Comparison of ENCODE assay signal across 8 cellular contexts in genomic region chrX:10014462-10015373, GRCh38. TPM values are rescaled to one million over a fixed set of nuclear protein-coding genes. Genes with fewer than 3 reads are reported as not detected.
DNase-seq lines count a peak whose midpoint lies in the region; ATAC-seq and TF ChIP-seq lines count a peak whose summit lies in the region.

No MANE protein-coding gene starts in this region.

- 0 out of 2 replicates have a peak, but pooled peaks cover 2% of the 10 kb centered on the region for H3K27me3 ChIP-seq in DOHH2 (ENCODE audit: control insufficient read depth, low read length)
- no peaks in the 10 kb centered on the region for H3K27me3 ChIP-seq in GM23248 (replicated peaks; ENCODE audit: insufficient read depth)
- no peaks in the 10 kb centered on the region for H3K27me3 ChIP-seq in MG63
- peaks cover 3% of the 10 kb centered on the region for H3K27me3 ChIP-seq in adipocyte (replicated peaks; ENCODE audit: control insufficient read depth, insufficient read depth, low read length)
- H3K27me3 ChIP-seq in heart left ventricle = peaks cover 0 to 34% (median 0%) of the 10 kb centered on the region in 9 donors
- H3K27me3 ChIP-seq in tibial artery = no peaks in the 10 kb centered on the region

- 0 to 1% methylated on average over 2 to 32 of the region's 116 CpGs for WGBS in GM23248 (ENCODE audit: low coverage in 1 of 2, low lambda C conversion rate in 2 of 2, missing lambda C conversion rate in 2 of 2), 2 experiments
- WGBS in heart left ventricle, 4 donors = 0 to 45% (median 17%) methylated on average over 41 to 115 of the region's 116 CpGs

- no peaks in the 10 kb centered on the region for H4K20me1 ChIP-seq in DOHH2 (ENCODE audit: control insufficient read depth, insufficient read depth, low read depth, low read length)
- no peaks in the 10 kb centered on the region for H4K20me1 ChIP-seq in GM23248 (ENCODE audit: insufficient read depth)

- TF ChIP-seq CTCF in DOHH2 (IDR thresholded peaks at IDR 0.05; ENCODE audit: low read depth, low read length, poor library complexity, severe bottlenecking) (no peak), heart left ventricle (IDR thresholded peaks at IDR 0.05) (no peak), tibial artery (IDR thresholded peaks at IDR 0.05) (no peak)

- H3K9me3 ChIP-seq in DOHH2 (ENCODE audit: control insufficient read depth, insufficient read depth, low read length) (no peaks in the 10 kb centered on the region), GM23248 (ENCODE audit: low read depth) (no peaks in the 10 kb centered on the region), MG63 (no peaks in the 10 kb centered on the region), adipocyte (ENCODE audit: control insufficient read depth, low read length) (no peaks in the 10 kb centered on the region), heart left ventricle (no peaks in the 10 kb centered on the region), tibial artery (no peaks in the 10 kb centered on the region)

- H3K9ac ChIP-seq in GM23248 = peak overlapping the region; percentile 81
- peak overlapping the region; percentile 72 for H3K9ac ChIP-seq in adipocyte (ENCODE audit: low read length)

- ATAC-seq in heart left ventricle = peak; percentile 73 to 95 (median 92)

- TF ChIP-seq POLR2A in heart left ventricle (IDR thresholded peaks at IDR 0.05) = peak in 1 of 2 donors; percentile 51

- peaks cover 17% of the 10 kb centered on the region for H3K36me3 ChIP-seq in DOHH2 (ENCODE audit: control insufficient read depth, low read length)
- H3K36me3 ChIP-seq in GM23248 (ENCODE audit: low read depth) = no peaks in the 10 kb centered on the region
- no peaks in the 10 kb centered on the region; the same call in 1 of the 2 replicates for H3K36me3 ChIP-seq in MG63
- H3K36me3 ChIP-seq in adipocyte (ENCODE audit: control insufficient read depth, insufficient read depth, low read length, severe bottlenecking) = no peaks in the 10 kb centered on the region
- H3K36me3 ChIP-seq in heart left ventricle = no peaks in the 10 kb centered on the region
- H3K36me3 ChIP-seq in tibial artery = no peaks in the 10 kb centered on the region

- H3K4me1 ChIP-seq in DOHH2 (ENCODE audit: control insufficient read depth, low read length) (peaks cover 61% of the 10 kb centered on the region), GM23248 (ENCODE audit: insufficient read depth) (peaks cover 33% of the 10 kb centered on the region), adipocyte (ENCODE audit: control insufficient read depth, insufficient read depth, low read length) (no peaks in the 10 kb centered on the region), heart left ventricle (peaks cover 0 to 38% (median 21%) of the 10 kb centered on the region in 12 donors), tibial artery (peaks cover 0 to 28% (median 7%) of the 10 kb centered on the region in 4 donors)

- peak overlapping the region; percentile 60 for H2AFZ ChIP-seq in GM23248

- H3F3A ChIP-seq in DOHH2 (ENCODE audit: control insufficient read depth, insufficient read depth) (no peaks in the 10 kb centered on the region), GM23248 (ENCODE audit: insufficient read depth) (peaks cover 24% of the 10 kb centered on the region)

- H3K4me3 ChIP-seq in DOHH2 (ENCODE audit: low read length) (peak overlapping the region; percentile 76), GM23248 (peak overlapping the region; percentile 72), MG63 (peak overlapping the region; percentile 54), adipocyte (ENCODE audit: low read length) (peak overlapping the region; percentile 74), heart left ventricle (peak overlapping the region; percentile 41 to 80 (median 64)), tibial artery (peak overlapping the region; percentile 63 to 72)

- H3K27ac ChIP-seq in DOHH2 (ENCODE audit: low read depth, low read length) (peak overlapping the region; percentile 28), GM23248 (peak overlapping the region; percentile 62), heart left ventricle (peak overlapping the region; percentile 82 to 96 (median 89)), tibial artery (peak overlapping the region; percentile 90 to 94)

- H3K4me2 ChIP-seq in DOHH2 (ENCODE audit: low read length) = peak overlapping the region; percentile 75
- peak overlapping the region; percentile 42 for H3K4me2 ChIP-seq in GM23248 (ENCODE audit: unreplicated experiment)

- in situ Hi-C loops in GM23248 (cut with MboI) = no loop called here

- DNase-seq in GM23248 (peak; percentile 87), MG63 (peak; percentile 90), T follicular helper cell (ENCODE audit: low read depth) (peak; percentile 65), adipocyte (ENCODE audit: low read depth) (peak; percentile 92), heart left ventricle (peak; percentile 89 to 95 (median 92)), pons (ENCODE audit: low spot score) (peak; percentile 66), tibial artery (peak; percentile 85 to 93)

- no peaks in the 10 kb centered on the region for H3K9me2 ChIP-seq in DOHH2 (replicated peaks; ENCODE audit: control insufficient read depth, low read length)
- no peaks in the 10 kb centered on the region for H3K9me2 ChIP-seq in GM23248 (ENCODE audit: insufficient read depth)

- H3K79me2 ChIP-seq in DOHH2 (ENCODE audit: control insufficient read depth, low read length) (peaks cover 39% of the 10 kb centered on the region), GM23248 (ENCODE audit: insufficient read depth) (peaks cover 30% of the 10 kb centered on the region)

- intact Hi-C loops in heart left ventricle (cut with DNase I) = loop anchor here in 8 of 10 donors (5.0 kb wide), 4 partner anchors 38 to 103 kb away; no protein-coding TSS in a partner anchor
- intact Hi-C loops in tibial artery (cut with DNase I; ENCODE audit: low total_unique reads) = loop anchor here (5.0 kb wide), 2 partner anchors 88 to 103 kb away; no protein-coding TSS in a partner anchor

RNA-seq across cellular contexts. Expression of gene CLDN34, which starts 47.6 kb away (rescaled TPM):
- not detected in 2 replicates for total RNA-seq in GM23248 (2014; rRNA removed; shearing (Covaris generic))
- not detected in 2 replicates for polyA plus RNA-seq in GM23248 (2016; fragmentation: Nextera tagmentation; extraction: Ambion mirVana)
- not detected in 2 replicates for total RNA-seq in MG63 (2014; rRNA removed; shearing (Covaris generic); ENCODE audit: low replicate concordance)
- not detected for total RNA-seq in heart left ventricle
- not detected for polyA plus RNA-seq in heart left ventricle

Comparison
In these comparisons a context has a peak if more than half of its experiments do, and no peak if none do; other contexts are left out.
1. Peak in every context shown above with its lines: DNase-seq, ATAC-seq, H3K4me3 ChIP-seq and H3K27ac ChIP-seq.
2. H3K27ac ChIP-seq: peak in every context shown above with its lines; median percentile 92 in tibial artery; 89 in heart left ventricle; 62 in GM23248; 28 in DOHH2.